In the genomic region with DNA sequence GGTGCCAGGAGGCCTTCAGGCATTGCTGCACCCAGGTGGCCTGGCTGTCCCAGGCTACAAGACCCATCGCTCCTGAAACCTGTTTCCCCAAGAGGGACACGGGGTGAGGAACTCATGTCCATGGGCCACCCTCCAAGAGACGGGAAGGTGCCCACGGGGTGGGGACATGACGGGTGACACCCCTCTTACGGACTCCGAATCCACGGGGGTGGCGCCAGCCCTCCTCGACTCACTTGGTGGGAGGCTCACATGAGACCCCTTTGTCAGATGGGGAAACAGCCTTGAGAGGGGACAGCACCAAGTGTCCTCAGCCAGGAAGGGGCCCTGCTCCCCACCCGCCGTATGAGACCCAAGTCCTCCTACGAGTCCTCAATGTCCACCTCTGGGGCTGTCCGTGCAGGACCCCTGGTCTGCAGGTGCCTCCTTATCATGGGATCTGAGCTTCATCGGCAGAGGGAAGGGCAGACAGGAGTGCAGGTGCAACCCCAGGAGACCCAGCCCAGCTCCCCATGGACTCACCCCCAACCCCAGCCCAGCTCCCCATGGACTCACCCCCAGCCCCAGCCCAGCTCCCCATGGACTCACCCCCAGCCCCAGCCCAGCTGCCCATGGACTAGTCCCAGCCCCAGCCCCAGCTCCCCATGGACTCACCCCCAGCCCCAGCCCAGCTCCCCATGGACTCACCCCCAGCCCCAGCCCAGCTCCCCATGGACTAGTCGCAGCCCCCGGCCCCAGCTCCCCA, we compare ENCODE assay signal across 7 cellular contexts. TPM values are rescaled to one million over a fixed set of nuclear protein-coding genes. Genes with fewer than 3 reads are reported as not detected.
"Had no signal": no experiment of that assay in that cellular context is flagged by ENCODE, and none has a peak within 500 bp of the region (broad histone marks: within the 10 kb centered on the region; RNA-seq: fewer than 3 reads in every experiment).

No MANE protein-coding gene starts in this region.

RNA-seq across cellular contexts. Expression of gene TPSB2, which starts 0.7 kb away (rescaled TPM):
- total RNA-seq: GM23248, H7, HepG2, HFFc6, HT1080 had no signal
- polyA plus RNA-seq: GM23248, HepG2, IgD-negative memory B cell had no signal

RNA-seq across cellular contexts. Expression of gene TPSG1, which starts 5.6 kb away (rescaled TPM):
- total RNA-seq: GM23248, H7, HepG2, HT1080 had no signal
- polyA plus RNA-seq: GM23248, HepG2, IgD-negative memory B cell had no signal

RNA-seq across cellular contexts. Expression of gene TPSAB1, which starts 9.9 kb away (rescaled TPM):
- total RNA-seq: GM23248, H4, H7, HepG2, HFFc6, HT1080 had no signal
- polyA plus RNA-seq: GM23248, IgD-negative memory B cell had no signal

RNA-seq across cellular contexts. Expression of gene TPSD1, which starts 25.2 kb away (rescaled TPM):
- total RNA-seq: GM23248, H4, H7, HepG2, HFFc6, HT1080 had no signal
- polyA plus RNA-seq: GM23248, HepG2, IgD-negative memory B cell had no signal
